Comparison of ENCODE assay signal across 36 cellular contexts in genomic region chr18:78364123-78364522, GRCh38.
"Had no signal": no experiment of that assay in that cellular context is flagged by ENCODE, and none has a peak within 500 bp of the region (broad histone marks: within the 10 kb centered on the region; RNA-seq: fewer than 3 reads in every experiment).

No MANE protein-coding gene starts in this region.

- H3K27ac ChIP-seq: KMS-11 had no signal

- H3K4me2 ChIP-seq: KMS-11 had no signal

- H3K27me3 ChIP-seq: MG63 had no signal

- H3K9ac ChIP-seq: KMS-11 had no signal

- H3K4me3 ChIP-seq: MG63 had no signal

- H3K36me3 ChIP-seq: MG63 had no signal

- DNase-seq: Kasumi-1, KBM-7, KG1, MG63, MM.1S, MV-4-11, NCI-H1048, NCI-H1092, NCI-H1092 treated with DMSO at 0.1 percent for 48 hours, NCI-H1105, NCI-H1105 treated with DMSO at 0.1 percent for 48 hours, NCI-H1417, NCI-H1417 treated with DMSO at 0.1 percent for 48 hours, NCI-H1436, NCI-H1436 treated with DMSO at 0.1 percent for 48 hours, NCI-H146, NCI-H1694, NCI-H1694 treated with DMSO at 0.1 percent for 48 hours, NCI-H187, NCI-H187 treated with DMSO at 0.1 percent for 48 hours, NCI-H1930, NCI-H2029, NCI-H2029 treated with DMSO at 0.1 percent for 48 hours, NCI-H2081, NCI-H2081 treated with DMSO at 0.1 percent for 48 hours, NCI-H2107, NCI-H2171, NCI-H2227 treated with DMSO at 0.1 percent for 48 hours, NCI-H226, NCI-H446, NCI-H446 treated with DMSO at 0.1 percent for 48 hours, NCI-H510A, NCI-H510A treated with DMSO at 0.1 percent for 48 hours, NCI-H524, NCI-H524 treated with DMSO at 0.1 percent for 48 hours had no signal

- H3K9me3 ChIP-seq: MG63 had no signal
